32 cellular contexts compared by ENCODE assay signal in genomic region chr10:18567343-18567856, GRCh38.
"Had no signal": no experiment of that assay in that cellular context is flagged by ENCODE, and none has a peak within 500 bp of the region (broad histone marks: within the 10 kb centered on the region; RNA-seq: fewer than 3 reads in every experiment).

No MANE protein-coding gene starts in this region.

- H3K4me3 Mint-ChIP-seq: activated B cell treated with CpG ODN at 0.5 μM for 24 hours; activated CD8-positive, alpha-beta T cell treated with anti-CD3 and anti-CD28 coated beads for 36 hours; activated naive CD8-positive, alpha-beta T cell; activated T-cell treated with anti-CD3 and anti-CD28 coated beads, Interleukin-2, amount 50 U/mL, for 4 hours; activated T-helper 17 cell treated with anti-CD3 and anti-CD28 coated beads, Interleukin-2, amount 50 U/mL, for 72 hours; central memory CD8-positive, alpha-beta T cell; dendritic cell treated with granulocyte-macrophage colony-stimulating factor and Interleukin-4, amounts not matched to agents 40 ng/mL and 50 ng/mL, for 4 days; endodermal cell had no signal

- H3K4me1 Mint-ChIP-seq: activated B cell treated with CpG ODN at 0.5 μM for 24 hours; activated T-helper 17 cell treated with anti-CD3 and anti-CD28 coated beads, Interleukin-2, amount 50 U/mL, for 72 hours; central memory CD8-positive, alpha-beta T cell; endodermal cell had no signal

- H3K27ac Mint-ChIP-seq: activated B cell treated with CpG ODN at 0.5 μM for 24 hours; activated CD8-positive, alpha-beta T cell treated with anti-CD3 and anti-CD28 coated beads for 36 hours; activated naive CD8-positive, alpha-beta T cell; activated T-helper 17 cell treated with anti-CD3 and anti-CD28 coated beads, Interleukin-2, amount 50 U/mL, for 72 hours; dendritic cell treated with granulocyte-macrophage colony-stimulating factor and Interleukin-4, amounts not matched to agents 40 ng/mL and 50 ng/mL, for 4 days; endodermal cell had no signal

- FAIRE-seq: astrocyte, bronchial epithelial cell, frontal cortex had no signal

- H3K4me3 ChIP-seq: coronary artery, dorsolateral prefrontal cortex, heart left ventricle had no signal

- H3K27me3 Mint-ChIP-seq: activated B cell treated with CpG ODN at 0.5 μM for 24 hours; activated CD8-positive, alpha-beta T cell treated with anti-CD3 and anti-CD28 coated beads for 36 hours; activated naive CD8-positive, alpha-beta T cell; activated T-helper 17 cell treated with anti-CD3 and anti-CD28 coated beads, Interleukin-2, amount 50 U/mL, for 72 hours; central memory CD8-positive, alpha-beta T cell; dendritic cell treated with granulocyte-macrophage colony-stimulating factor and Interleukin-4, amounts not matched to agents 40 ng/mL and 50 ng/mL, for 4 days had no signal

- H3K9me3 Mint-ChIP-seq: activated B cell treated with CpG ODN at 0.5 μM for 24 hours; activated CD8-positive, alpha-beta T cell treated with anti-CD3 and anti-CD28 coated beads for 36 hours; activated T-cell treated with anti-CD3 and anti-CD28 coated beads, Interleukin-2, amount 50 U/mL, for 4 hours; activated T-helper 17 cell treated with anti-CD3 and anti-CD28 coated beads, Interleukin-2, amount 50 U/mL, for 72 hours; central memory CD8-positive, alpha-beta T cell; dendritic cell treated with granulocyte-macrophage colony-stimulating factor and Interleukin-4, amounts not matched to agents 40 ng/mL and 50 ng/mL, for 4 days; endodermal cell had no signal

- DNase-seq: activated B cell treated with CpG ODN at 0.5 μM for 24 hours; activated CD4-positive, alpha-beta T cell treated with anti-CD3 and anti-CD28 coated beads for 48 hours; activated CD4-positive, alpha-beta T cell treated with anti-CD3 and anti-CD28 coated beads, Interleukin-2, amount 50 U/mL, for 1 hour; activated CD4-positive, alpha-beta T cell treated with anti-CD3 and anti-CD28 coated beads, Interleukin-2, amount 50 U/mL, for 48 hours; activated CD8-positive, alpha-beta memory T cell treated with anti-CD3 and anti-CD28 coated beads for 24 hours; activated CD8-positive, alpha-beta T cell treated with anti-CD3 and anti-CD28 coated beads for 36 hours; activated effector memory CD4-positive, alpha-beta T cell treated with Interleukin-2 at 50 U/mL for 16 hours; activated gamma-delta T cell treated with Interleukin-2 at 50 U/mL for 16 hours; activated naive CD4-positive, alpha-beta T cell treated with anti-CD3 and anti-CD28 coated beads, Interleukin-2, amount 50 U/mL, for 16 hours; activated naive CD4-positive, alpha-beta T cell treated with Interleukin-2 at 50 U/mL for 16 hours; activated T-cell treated with anti-CD3 and anti-CD28 coated beads, Interleukin-2, amount 50 U/mL, for 4 hours; amniotic stem cell; anterior cingulate cortex; brain microvascular endothelial cell; dorsolateral prefrontal cortex; effector memory CD4-positive, alpha-beta T cell; endodermal cell; foreskin fibroblast; glutamatergic neuron; heart left ventricle; T-helper 2 cell had no signal

- H3K36me3 ChIP-seq: brain microvascular endothelial cell, heart left ventricle had no signal

- H3K27me3 ChIP-seq: brain microvascular endothelial cell, dorsolateral prefrontal cortex, heart left ventricle had no signal

- H3K36me3 Mint-ChIP-seq: activated naive CD8-positive, alpha-beta T cell had no signal

- H3K4me1 ChIP-seq: heart left ventricle had no signal

- ATAC-seq: activated CD4-positive, CD25-positive, alpha-beta regulatory T cell treated with anti-CD3 and anti-CD28 coated beads, Interleukin-2, amount 50 U/mL, for 24 hours; activated CD8-positive, alpha-beta T cell treated with anti-CD3 and anti-CD28 coated beads for 36 hours; activated T-cell treated with anti-CD3 and anti-CD28 coated beads, Interleukin-2, amount 50 U/mL, for 4 hours; activated T-helper 17 cell treated with anti-CD3 and anti-CD28 coated beads, Interleukin-2, amount 50 U/mL, for 72 hours; esophagus mucosa; heart left ventricle had no signal

- H3K27ac ChIP-seq: brain microvascular endothelial cell, coronary artery, dorsolateral prefrontal cortex, heart left ventricle, VCaP had no signal
